Comparison of ENCODE assay signal across 1 cellular context in the genomic region with DNA sequence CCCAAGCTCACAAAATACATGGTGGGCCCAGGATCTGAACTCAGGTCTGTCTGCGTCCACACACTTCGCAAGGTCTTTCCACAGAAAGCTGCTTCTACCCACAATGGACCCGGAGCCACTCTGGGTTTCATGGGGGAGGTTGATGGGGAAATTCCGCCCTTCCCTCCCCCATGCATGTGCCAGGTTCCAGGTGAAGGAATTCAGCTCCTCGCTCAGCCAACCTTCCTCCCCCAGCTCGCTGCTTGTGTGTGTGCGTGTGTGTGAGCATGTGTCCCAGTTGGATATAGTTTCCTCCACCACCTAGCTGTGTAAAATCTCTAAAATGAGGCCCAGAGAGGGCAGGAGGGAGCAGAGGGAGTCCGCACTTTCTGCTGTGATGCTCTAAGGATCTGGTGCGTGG.
TF ChIP-seq lines count a peak whose summit lies in the region.

No MANE protein-coding gene starts in this region.

TF ChIP-seq in endothelial cell of umbilical vein, 7 proteins besides CTCF, POLR2A, EP300 and RAD21 (continued from another document):
- TF ChIP-seq EZH2 (IDR thresholded peaks at IDR 0.05; ENCODE audit: borderline replicate concordance, low read depth, low read length, severe bottlenecking) = no peak
- TF ChIP-seq MYC (IDR thresholded peaks at IDR 0.05; ENCODE audit: low read depth, low read length) = no peak
TF ChIP-seq in endothelial cell of umbilical vein: peak in this region for 0.
